ENCODE assay signal across 9 cellular contexts in genomic region chr22:31943976-31944699, GRCh38. TPM values are rescaled to one million over a fixed set of nuclear protein-coding genes. Genes with fewer than 3 reads are reported as not detected.
DNase-seq lines count a peak whose midpoint lies in the region; ATAC-seq and TF ChIP-seq lines count a peak whose summit lies in the region.
"Had no signal": no experiment of that assay in that cellular context is flagged by ENCODE, and none has a peak within 500 bp of the region (broad histone marks: within the 10 kb centered on the region; RNA-seq: fewer than 3 reads in every experiment).

TSS of gene YWHAH (plus strand) at chr22:31944535. CDS start at chr22:31944734, 199 bp downstream.

- peak; percentile 97 for DNase-seq in Ammon's horn (ENCODE audit: low spot score)
- peak; percentile 91 to 94 for DNase-seq in NCI-H524 (lab: John Stamatoyannopoulos, UW)
- DNase-seq in activated CD4-positive, alpha-beta T cell treated with anti-CD3 and anti-CD28 coated beads, Interleukin-2, amount 10 ng/mL, durations not matched to agents 7 days and 5 days, result peak; percentile 89
- DNase-seq in cortex of kidney (lab: John Stamatoyannopoulos, UW), result peak; percentile 94
- DNase-seq in left lung, result peak; percentile 96 to 99
- DNase-seq in stimulated activated CD4-positive, alpha-beta T cell treated with anti-CD3 and anti-CD28 coated beads, Interleukin-2, amount 100 ng/mL, for 4 hours (ENCODE audit: low read depth), result peak; percentile 80

- POLR2A ChIA-PET in activated CD4-positive, alpha-beta T cell treated with anti-CD3 and anti-CD28 coated beads, Interleukin-2, amount 10 ng/mL, durations not matched to agents 7 days and 5 days (lab: Charles Lee), result no interaction called here

- H3K27ac ChIP-seq in left lung, result peak within 1 kb of the TSS; percentile 96 to 97

- H3K36me3 ChIP-seq in left lung, result peaks cover 0 to 11% of the 10 kb centered on the region in 2 donors

- H3K27me3 Mint-ChIP-seq in activated CD4-positive, alpha-beta T cell treated with anti-CD3 and anti-CD28 coated beads, Interleukin-2, amount 10 ng/mL, durations not matched to agents 7 days and 5 days, result no peaks in the 10 kb centered on the region
- H3K27me3 Mint-ChIP-seq: dendritic cell treated with granulocyte-macrophage colony-stimulating factor and Interleukin-4, amounts not matched to agents 40 ng/mL and 50 ng/mL, for 4 days had no signal

- peaks cover 8 to 47% of the 10 kb centered on the region in 2 donors for H3K4me1 ChIP-seq in left lung

- peak; percentile 98 for TF ChIP-seq POLR2A in GM19099 (IDR thresholded peaks at IDR 0.05; ENCODE audit: extremely low read depth, insufficient read length, low read depth)

- H3K27me3 ChIP-seq in left lung, result no peaks in the 10 kb centered on the region

- no peaks in the 10 kb centered on the region for H3K9me3 Mint-ChIP-seq in activated CD4-positive, alpha-beta T cell treated with anti-CD3 and anti-CD28 coated beads, Interleukin-2, amount 10 ng/mL, durations not matched to agents 7 days and 5 days
- H3K9me3 Mint-ChIP-seq: dendritic cell treated with granulocyte-macrophage colony-stimulating factor and Interleukin-4, amounts not matched to agents 40 ng/mL and 50 ng/mL, for 4 days had no signal

- peaks cover 17% of the 10 kb centered on the region for H3K36me3 Mint-ChIP-seq in activated CD4-positive, alpha-beta T cell treated with anti-CD3 and anti-CD28 coated beads, Interleukin-2, amount 10 ng/mL, durations not matched to agents 7 days and 5 days (ENCODE audit: low read depth)

- ATAC-seq in HG03432 (IDR thresholded peaks at IDR 0.05; ENCODE audit: unreplicated experiment), result peak; percentile 73
- ATAC-seq in left lung, result peak; percentile 93

- peak within 1 kb of the TSS; percentile 96 for H3K27ac Mint-ChIP-seq in activated CD4-positive, alpha-beta T cell treated with anti-CD3 and anti-CD28 coated beads, Interleukin-2, amount 10 ng/mL, durations not matched to agents 7 days and 5 days
- H3K27ac Mint-ChIP-seq: dendritic cell treated with granulocyte-macrophage colony-stimulating factor and Interleukin-4, amounts not matched to agents 40 ng/mL and 50 ng/mL, for 4 days had no signal

- H3K4me3 Mint-ChIP-seq in activated CD4-positive, alpha-beta T cell treated with anti-CD3 and anti-CD28 coated beads, Interleukin-2, amount 10 ng/mL, durations not matched to agents 7 days and 5 days, result peak within 1 kb of the TSS; percentile 85
- H3K4me3 Mint-ChIP-seq: dendritic cell treated with granulocyte-macrophage colony-stimulating factor and Interleukin-4, amounts not matched to agents 40 ng/mL and 50 ng/mL, for 4 days had no signal

- H3K4me3 ChIP-seq in left lung, result peak within 1 kb of the TSS; percentile 62 to 94

- intact Hi-C loops in left lung (cut with DNase I), result no loop called here

- no peaks in the 10 kb centered on the region for H3K9me3 ChIP-seq in left lung

- H3K4me1 Mint-ChIP-seq in activated CD4-positive, alpha-beta T cell treated with anti-CD3 and anti-CD28 coated beads, Interleukin-2, amount 10 ng/mL, durations not matched to agents 7 days and 5 days, result peaks cover 31% of the 10 kb centered on the region

- CTCF ChIA-PET in activated CD4-positive, alpha-beta T cell treated with anti-CD3 and anti-CD28 coated beads, Interleukin-2, amount 10 ng/mL, durations not matched to agents 7 days and 5 days (lab: Charles Lee), result interaction anchor here (0.6 kb wide), 1 partner anchor 16 kb away, joined by 3 read pairs; no protein-coding TSS in a partner anchor

- no peak for TF ChIP-seq CTCF in left lung (IDR thresholded peaks at IDR 0.05)

RNA-seq across cellular contexts. Expression of gene YWHAH, which starts in this region (rescaled TPM):
- total RNA-seq in activated CD4-positive, alpha-beta T cell treated with anti-CD3 and anti-CD28 coated beads, Interleukin-2, amount 10 ng/mL, durations not matched to agents 7 days and 5 days, result 100 to 1,000 TPM; 182 to 190 TPM
- 100 to 1,000 TPM; 152 to 183 TPM for total RNA-seq in left lung

Comparison
In these comparisons a context has a peak if more than half of its experiments do, and no peak if none do; other contexts are left out.
1. Peak in every context shown above with its lines: DNase-seq, ATAC-seq, H3K4me3 ChIP-seq and H3K27ac ChIP-seq.